Comparison of ENCODE assay signal across 26 cellular contexts in genomic region chr2:56121995-56122394, GRCh38.
"Had no signal": no experiment of that assay in that cellular context is flagged by ENCODE, and none has a peak within 500 bp of the region (broad histone marks: within the 10 kb centered on the region; RNA-seq: fewer than 3 reads in every experiment).

No MANE protein-coding gene starts in this region.

- H3K27ac Mint-ChIP-seq: effector memory CD8-positive, alpha-beta T cell; naive thymus-derived CD8-positive, alpha-beta T cell; nephron progenitor cell; stimulated activated naive CD8-positive, alpha-beta T cell treated with anti-CD3 and anti-CD28 coated beads, Interleukin-15, amount 100 ng/mL, for 72 hours had no signal

- H3K36me3 ChIP-seq: gastrocnemius medialis, ovary, spleen, suprapubic skin, transverse colon, upper lobe of right lung, uterus had no signal

- ATAC-seq: effector memory CD8-positive, alpha-beta T cell; gastrocnemius medialis; left lobe of liver; naive thymus-derived CD8-positive, alpha-beta T cell; psoas muscle; right cardiac atrium; stimulated activated naive CD8-positive, alpha-beta T cell treated with anti-CD3 and anti-CD28 coated beads, Interleukin-15, amount 100 ng/mL, for 72 hours; upper lobe of right lung had no signal

- H3K9me3 ChIP-seq: gastrocnemius medialis, ovary, psoas muscle, spleen, suprapubic skin, transverse colon, upper lobe of right lung, uterus had no signal

- H3K4me3 Mint-ChIP-seq: effector memory CD8-positive, alpha-beta T cell; naive thymus-derived CD8-positive, alpha-beta T cell; nephron progenitor cell; stimulated activated naive CD8-positive, alpha-beta T cell treated with anti-CD3 and anti-CD28 coated beads, Interleukin-15, amount 100 ng/mL, for 72 hours had no signal

- H3K27ac ChIP-seq: gastrocnemius medialis, ovary, psoas muscle, skin epidermis, spleen, suprapubic skin, transverse colon, upper lobe of right lung, uterus had no signal

- H3K27me3 Mint-ChIP-seq: effector memory CD8-positive, alpha-beta T cell had no signal

- H3K4me3 ChIP-seq: gastrocnemius medialis, ovary, psoas muscle, skin epidermis, spleen, suprapubic skin, transverse colon, upper lobe of right lung, uterus had no signal

- H3K27me3 ChIP-seq: gastrocnemius medialis, ovary, spleen, suprapubic skin, transverse colon, upper lobe of right lung, uterus had no signal

- H3K36me3 Mint-ChIP-seq: naive thymus-derived CD8-positive, alpha-beta T cell had no signal

- H3K4me1 Mint-ChIP-seq: naive thymus-derived CD8-positive, alpha-beta T cell; stimulated activated naive CD8-positive, alpha-beta T cell treated with anti-CD3 and anti-CD28 coated beads, Interleukin-15, amount 100 ng/mL, for 72 hours had no signal

- DNase-seq: cortex of kidney; effector memory CD8-positive, alpha-beta T cell; foreskin fibroblast; gastrocnemius medialis; head of caudate nucleus; kidney; mammary epithelial cell; mesendoderm; midbrain; naive thymus-derived CD8-positive, alpha-beta T cell; nephron progenitor cell; nucleus accumbens; ovary; posterior cingulate gyrus; psoas muscle; right cardiac atrium; spleen; stimulated activated CD4-positive, alpha-beta T cell treated with anti-CD3 and anti-CD28 coated beads, Interleukin-4, amount 100 ng/mL, for 4 hours; stimulated activated naive CD4-positive, alpha-beta T cell; stimulated activated naive CD8-positive, alpha-beta T cell treated with anti-CD3 and anti-CD28 coated beads, Interleukin-15, amount 100 ng/mL, for 72 hours; transverse colon; upper lobe of right lung; uterus had no signal

- H3K4me1 ChIP-seq: gastrocnemius medialis, psoas muscle, spleen, suprapubic skin, transverse colon, upper lobe of right lung, uterus had no signal

- H3K9me3 Mint-ChIP-seq: effector memory CD8-positive, alpha-beta T cell; stimulated activated naive CD8-positive, alpha-beta T cell treated with anti-CD3 and anti-CD28 coated beads, Interleukin-15, amount 100 ng/mL, for 72 hours had no signal
